Comparison of ENCODE assay signal across 8 cellular contexts in genomic region chr16:1363501-1364041, GRCh38. TPM values are rescaled to one million over a fixed set of nuclear protein-coding genes. Genes with fewer than 3 reads are reported as not detected.
DNase-seq lines count a peak whose midpoint lies in the region; ATAC-seq and TF ChIP-seq lines count a peak whose summit lies in the region.

No MANE protein-coding gene starts in this region.

- ATAC-seq in GM21423 (IDR thresholded peaks at IDR 0.05; ENCODE audit: unreplicated experiment) (no peak), GM19395 (IDR thresholded peaks at IDR 0.05; ENCODE audit: unreplicated experiment) (no peak)

- TF ChIP-seq CTCF in GM10266 (IDR thresholded peaks at IDR 0.05; ENCODE audit: control insufficient read depth, insufficient read depth, low read depth, missing control alignments) (peak; percentile 92), Loucy (conservative IDR thresholded peaks at IDR 0.05; ENCODE audit: low read length) (peak; percentile 56), choroid plexus epithelial cell (conservative IDR thresholded peaks at IDR 0.05; ENCODE audit: low read depth, low read length) (peak; percentile 81)

- no peaks in the 10 kb centered on the region for H3K79me2 ChIP-seq in Loucy (ENCODE audit: insufficient read depth, low read length)

- H4K20me1 ChIP-seq in Loucy (ENCODE audit: insufficient read depth, low read length, poor library complexity, severe bottlenecking) = no peaks in the 10 kb centered on the region

- no peaks in the 10 kb centered on the region for H3K36me3 ChIP-seq in Loucy (ENCODE audit: insufficient read depth, low read length)

- H3K9me2 ChIP-seq in Loucy (replicated peaks; ENCODE audit: low read depth, low read length) = no peaks in the 10 kb centered on the region

- no peaks in the 10 kb centered on the region for H3K9me3 ChIP-seq in Loucy (ENCODE audit: insufficient read depth, low read depth, low read length)

- no peaks in the 10 kb centered on the region for H3K4me1 ChIP-seq in Loucy (ENCODE audit: insufficient read depth, low read length, poor library complexity, severe bottlenecking)

- H3K27me3 ChIP-seq in Loucy (ENCODE audit: insufficient read depth, low read length, poor library complexity, severe bottlenecking) = no peaks in the 10 kb centered on the region

- H3K9ac ChIP-seq in Loucy (ENCODE audit: low read depth, low read length, poor library complexity, severe bottlenecking) = no peak overlapping the region

- DNase-seq in GM10266 (ENCODE audit: extremely low spot score) (peak; percentile 92), choroid plexus epithelial cell (ENCODE audit: low read depth) (peak; percentile 51), lung microvascular endothelial cell (ENCODE audit: low read depth in 2 of 2) (peak; percentile 50 to 76)
- peak; percentile 55 for DNase-seq in activated CD4-positive, alpha-beta T cell treated with anti-CD3 and anti-CD28 coated beads for 1 hour
- DNase-seq in stimulated activated CD8-positive, alpha-beta memory T cell treated with anti-CD3 and anti-CD28 coated beads, Interleukin-7, amount 100 ng/mL, for 48 hours (ENCODE audit: extremely low read depth in 1 of 2, low read depth in 1 of 2) = peak; percentile 47 to 49

- H3F3A ChIP-seq in Loucy (ENCODE audit: low read depth) = no peaks in the 10 kb centered on the region

- H3K4me3 ChIP-seq in Loucy (ENCODE audit: low read length, poor library complexity, severe bottlenecking) (no peak overlapping the region), choroid plexus epithelial cell (ENCODE audit: low read depth, low read length) (no peak overlapping the region)

- no peak overlapping the region for H3K4me2 ChIP-seq in Loucy (ENCODE audit: low read depth, low read length, poor library complexity, severe bottlenecking)

- H2AFZ ChIP-seq in Loucy (ENCODE audit: low read length) = no peak overlapping the region

RNA-seq across cellular contexts. Expression of gene GNPTG, which starts 11.8 kb away (rescaled TPM):
- 19.2 and 31.7 TPM in 2 replicates for total RNA-seq in lung microvascular endothelial cell

RNA-seq across cellular contexts. Expression of gene TSR3, which starts 11.9 kb away (rescaled TPM):
- total RNA-seq in lung microvascular endothelial cell = 47.7 and 67.3 TPM in 2 replicates

RNA-seq across cellular contexts. Expression of gene BAIAP3, which starts 30.1 kb away (rescaled TPM):
- 1.2 and 1.3 TPM in 2 replicates for total RNA-seq in lung microvascular endothelial cell

RNA-seq across cellular contexts. Expression of gene UNKL, which starts 50.9 kb away (rescaled TPM):
- total RNA-seq in lung microvascular endothelial cell = 3.9 and 5.6 TPM in 2 replicates

RNA-seq across cellular contexts. Expression of gene UBE2I, which starts 54.1 kb away (rescaled TPM):
- total RNA-seq in lung microvascular endothelial cell = 29.6 and 35.3 TPM in 2 replicates
